In the genomic region with DNA sequence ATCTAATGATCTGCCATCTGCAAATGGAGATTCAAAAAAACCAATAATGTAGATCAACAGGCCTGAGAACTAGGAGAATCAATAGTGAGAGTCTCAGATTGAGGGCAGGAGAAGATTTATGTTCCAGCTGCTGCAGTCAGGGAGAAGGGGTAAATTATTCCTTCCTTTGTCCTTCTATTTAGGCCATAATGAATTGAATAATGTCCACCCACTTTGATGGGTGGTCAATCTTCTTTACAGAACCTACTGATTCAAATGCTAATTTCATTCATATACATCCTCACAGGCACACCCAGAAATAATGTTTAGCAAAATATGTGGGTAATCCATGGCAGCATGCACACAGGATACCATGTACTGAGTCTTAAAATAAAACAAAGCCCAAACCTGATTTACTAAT, we compare ENCODE assay signal across 2 cellular contexts.
TF ChIP-seq lines count a peak whose summit lies in the region.

No MANE protein-coding gene starts in this region.

TF ChIP-seq in WTC11, 78 proteins besides CTCF, POLR2A, EP300 and RAD21 (continued from another document):
- TF ChIP-seq GRHL2 (CRISPR knock-in tag; IDR thresholded peaks at IDR 0.05; ENCODE audit: insufficient replicate concordance, severe bottlenecking): no peak

TF ChIP-seq in HepG2, 621 proteins besides CTCF, POLR2A, EP300 and RAD21 (continued from another document):
- TF ChIP-seq, protein P1, sequence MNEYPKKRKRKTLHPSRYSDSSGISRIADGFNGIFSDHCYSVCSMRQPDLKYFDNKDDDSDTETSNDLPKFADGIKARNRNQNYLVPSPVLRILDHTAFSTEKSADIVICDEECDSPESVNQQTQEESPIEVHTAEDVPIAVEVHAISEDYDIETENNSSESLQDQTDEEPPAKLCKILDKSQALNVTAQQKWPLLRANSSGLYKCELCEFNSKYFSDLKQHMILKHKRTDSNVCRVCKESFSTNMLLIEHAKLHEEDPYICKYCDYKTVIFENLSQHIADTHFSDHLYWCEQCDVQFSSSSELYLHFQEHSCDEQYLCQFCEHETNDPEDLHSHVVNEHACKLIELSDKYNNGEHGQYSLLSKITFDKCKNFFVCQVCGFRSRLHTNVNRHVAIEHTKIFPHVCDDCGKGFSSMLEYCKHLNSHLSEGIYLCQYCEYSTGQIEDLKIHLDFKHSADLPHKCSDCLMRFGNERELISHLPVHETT (CRISPR knock-in tag; conservative IDR thresholded peaks at IDR 0.05): no peak
- TF ChIP-seq, protein P2, sequence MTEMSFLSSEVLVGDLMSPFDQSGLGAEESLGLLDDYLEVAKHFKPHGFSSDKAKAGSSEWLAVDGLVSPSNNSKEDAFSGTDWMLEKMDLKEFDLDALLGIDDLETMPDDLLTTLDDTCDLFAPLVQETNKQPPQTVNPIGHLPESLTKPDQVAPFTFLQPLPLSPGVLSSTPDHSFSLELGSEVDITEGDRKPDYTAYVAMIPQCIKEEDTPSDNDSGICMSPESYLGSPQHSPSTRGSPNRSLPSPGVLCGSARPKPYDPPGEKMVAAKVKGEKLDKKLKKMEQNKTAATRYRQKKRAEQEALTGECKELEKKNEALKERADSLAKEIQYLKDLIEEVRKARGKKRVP (CRISPR knock-in tag; IDR thresholded peaks at IDR 0.05): no peak
- TF ChIP-seq ZNF180 (CRISPR knock-in tag; IDR thresholded peaks at IDR 0.05; ENCODE audit: borderline replicate concordance, low read depth): no peak
- TF ChIP-seq KAT2B (IDR thresholded peaks at IDR 0.05; ENCODE audit: borderline replicate concordance, low read depth, low read length): no peak
